In genomic region chrX:115650916-115651315, GRCh38 we compare ENCODE assay signal across 8 cellular contexts.
DNase-seq lines count a peak whose midpoint lies in the region; ATAC-seq and TF ChIP-seq lines count a peak whose summit lies in the region.

No MANE protein-coding gene starts in this region.

- ATAC-seq in Right ventricle myocardium inferior (peak; percentile 50), HG03097 (IDR thresholded peaks at IDR 0.05; ENCODE audit: low FRiP score, unreplicated experiment) (peak; percentile 84), left lobe of liver (peak; percentile 72), HG03025 (IDR thresholded peaks at IDR 0.05; ENCODE audit: low FRiP score, unreplicated experiment) (no peak)

- peaks cover 33% of the 10 kb centered on the region for H3K36me3 ChIP-seq in brain microvascular endothelial cell (replicated peaks)

- intact Hi-C loops in Right ventricle myocardium inferior (cut with DNase I): no loop called here
- intact Hi-C loops in cardiac septum (cut with DNase I): loop anchor here (5.0 kb wide), 1 partner anchor 41 kb away; no protein-coding TSS in a partner anchor

- peak overlapping the region; percentile 35 for H3K27ac ChIP-seq in brain microvascular endothelial cell

- no peak overlapping the region for H3K4me3 ChIP-seq in brain microvascular endothelial cell (ENCODE audit: low read depth, low read length)

- peak; percentile 84 for TF ChIP-seq CTCF in brain microvascular endothelial cell (IDR thresholded peaks at IDR 0.05; ENCODE audit: low read depth, low read length, missing control alignments)

- no peaks in the 10 kb centered on the region for H3K27me3 ChIP-seq in brain microvascular endothelial cell (replicated peaks)

- in situ Hi-C loops in brain microvascular endothelial cell (cut with HindIII; ENCODE audit: low pct_ligation_motif_present, low sequenced_read_pairs): no loop called here

- no peak for DNase-seq in Right ventricle myocardium inferior (ENCODE audit: missing footprints)
- DNase-seq in cardiac septum (ENCODE audit: low spot score): no peak
- DNase-seq in NCI-H345 treated with DMSO at 0.1 percent for 48 hours (lab: John Stamatoyannopoulos, UW; ENCODE audit: unreplicated experiment): peak; percentile 20
- DNase-seq in brain microvascular endothelial cell: peak; percentile 38
- DNase-seq in left lobe of liver (ENCODE audit: low spot score): no peak
- no peak for DNase-seq in OCI-M2 (lab: John Stamatoyannopoulos, UW; ENCODE audit: unreplicated experiment)

Comparison
In these comparisons a context has a peak if more than half of its experiments do, and no peak if none do; other contexts are left out.
1. DNase-seq: peak in NCI-H345 treated with DMSO at 0.1 percent for 48 hours (single experiment) and brain microvascular endothelial cell (single experiment); none in Right ventricle myocardium inferior (single experiment), cardiac septum (single experiment), left lobe of liver (single experiment) and OCI-M2 (single experiment).